Comparison of ENCODE assay signal across 20 cellular contexts in the genomic region with DNA sequence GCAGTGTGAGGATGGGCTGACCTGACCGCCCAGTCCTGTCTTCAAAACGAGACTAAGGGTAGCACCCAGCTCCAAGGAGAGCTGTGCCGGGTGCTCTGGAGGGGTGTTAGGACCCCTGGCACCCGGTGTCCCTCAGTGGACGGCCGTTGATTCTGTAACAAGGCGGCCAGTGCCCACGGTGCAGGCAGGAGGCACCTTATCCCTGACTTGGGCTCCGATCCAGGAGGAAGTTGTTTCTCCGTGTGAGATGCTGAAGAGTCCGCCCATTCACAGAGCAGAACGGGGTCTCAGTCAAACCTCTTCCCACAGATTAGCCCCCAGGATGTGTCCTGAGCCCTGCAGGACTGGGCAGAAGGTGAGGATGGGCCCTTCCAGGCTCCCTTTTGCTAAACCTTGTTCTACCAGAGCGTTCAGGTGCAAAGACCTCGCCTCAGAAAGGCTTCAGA.
A peak's percentile ranks its signal among the peaks of the same experiment; 100 is the strongest.
DNase-seq lines count a peak whose midpoint lies in the region; ATAC-seq, FAIRE-seq and TF ChIP-seq lines count a peak whose summit lies in the region.
"Had no signal": no experiment of that assay in that cellular context is flagged by ENCODE, and none has a peak within 500 bp of the region (broad histone marks: within the 10 kb centered on the region; RNA-seq: fewer than 3 reads in every experiment).

No MANE protein-coding gene starts in this region.

- no peaks in the 10 kb centered on the region for H3K36me3 ChIP-seq in kidney (ENCODE audit: control insufficient read depth in 1 of 2, insufficient read depth in 2 of 2, low read length in 2 of 2)
- H3K36me3 ChIP-seq in aorta (ENCODE audit: control insufficient read depth in 1 of 2, insufficient read depth in 2 of 2, low read length in 1 of 2), result no peaks in the 10 kb centered on the region
- H3K36me3 ChIP-seq: adrenal gland, heart left ventricle, Peyer's patch had no signal

- H3K27me3 ChIP-seq in aorta (ENCODE audit: control insufficient read depth in 1 of 2, insufficient read depth in 2 of 2, low read length in 1 of 2), result no peaks in the 10 kb centered on the region
- H3K27me3 ChIP-seq: adrenal gland, heart left ventricle, Peyer's patch had no signal

- H3K9me3 ChIP-seq in kidney (ENCODE audit: control insufficient read depth in 1 of 2, low read length in 2 of 2) (no peaks in the 10 kb centered on the region), aorta (ENCODE audit: control insufficient read depth, low read length) (no peaks in the 10 kb centered on the region)
- H3K9me3 ChIP-seq: adrenal gland, heart left ventricle, Peyer's patch had no signal

- ATAC-seq in activated CD8-positive, alpha-beta T cell treated with anti-CD3 and anti-CD28 coated beads for 36 hours, result no peak
- ATAC-seq in aorta (ENCODE audit: low FRiP score) (no peak), HG03571 (IDR thresholded peaks at IDR 0.05; ENCODE audit: unreplicated experiment) (no peak), GM19328 (IDR thresholded peaks at IDR 0.05; ENCODE audit: unreplicated experiment) (no peak)
- ATAC-seq: heart left ventricle had no signal

- H3K4me1 ChIP-seq in kidney (ENCODE audit: control insufficient read depth in 1 of 2, insufficient read depth in 1 of 2, low read depth in 1 of 2, low read length in 2 of 2) (peaks cover 0 to 2% of the 10 kb centered on the region in 2 donors), aorta (ENCODE audit: control insufficient read depth in 1 of 2, insufficient read depth in 2 of 2, low read length in 2 of 2) (no peaks in the 10 kb centered on the region)
- H3K4me1 ChIP-seq: adrenal gland had no signal

- H3K4me1 Mint-ChIP-seq in activated naive CD4-positive, alpha-beta T cell treated with anti-CD3 and anti-CD28 coated beads, Interleukin-2, amount 50 U/mL, for 24 hours, result peaks cover 79% of the 10 kb centered on the region
- H3K4me1 Mint-ChIP-seq in activated CD8-positive, alpha-beta T cell treated with anti-CD3 and anti-CD28 coated beads for 36 hours (ENCODE audit: low read depth), result peaks cover 80% of the 10 kb centered on the region

- no peak overlapping the region for H3K27ac ChIP-seq in kidney (ENCODE audit: low read depth in 2 of 2, low read length in 2 of 2)
- H3K27ac ChIP-seq in aorta (ENCODE audit: low read depth in 1 of 2, low read length in 2 of 2), result no peak overlapping the region
- H3K27ac ChIP-seq: adrenal gland, heart left ventricle, SK-N-MC had no signal

- H3K4me3 ChIP-seq in kidney (ENCODE audit: low read length in 2 of 2) (no peak overlapping the region), aorta (ENCODE audit: low read length in 2 of 2) (no peak overlapping the region)
- H3K4me3 ChIP-seq: adrenal gland, heart left ventricle, Peyer's patch, SK-N-MC had no signal

- 96% methylated on average over 14 of the region's 14 CpGs for WGBS in aorta, 2 donors

- TF ChIP-seq CTCF in activated CD8-positive, alpha-beta T cell treated with anti-CD3 and anti-CD28 coated beads for 36 hours (IDR thresholded peaks at IDR 0.05), result no peak
- TF ChIP-seq CTCF in kidney (IDR thresholded peaks at IDR 0.05; ENCODE audit: borderline replicate concordance, extremely low read depth, insufficient read depth), result no peak

- H3K27ac Mint-ChIP-seq in activated naive CD4-positive, alpha-beta T cell treated with anti-CD3 and anti-CD28 coated beads, Interleukin-2, amount 50 U/mL, for 24 hours, result peak overlapping the region; percentile 74
- peak overlapping the region; percentile 99 for H3K27ac Mint-ChIP-seq in activated CD8-positive, alpha-beta T cell treated with anti-CD3 and anti-CD28 coated beads for 36 hours

- intact Hi-C loops in activated CD8-positive, alpha-beta T cell treated with anti-CD3 and anti-CD28 coated beads for 36 hours (cut with micrococcal nuclease), result no loop called here
- intact Hi-C loops in kidney (cut with DNase I) (no loop called here), aorta (cut with DNase I) (loop anchor here in 1 of 2 donors (10.0 kb wide), 1 partner anchor 56 kb away; no protein-coding TSS in a partner anchor)

- CTCF ChIA-PET in activated CD8-positive, alpha-beta T cell treated with anti-CD3 and anti-CD28 coated beads for 36 hours (lab: Charles Lee), result no interaction called here

- POLR2A ChIA-PET in activated CD8-positive, alpha-beta T cell treated with anti-CD3 and anti-CD28 coated beads for 36 hours (lab: Charles Lee), result interaction anchor here (3.6 kb wide), 1 partner anchor 11 kb away, joined by 20 read pairs; no protein-coding TSS in a partner anchor

- no peaks in the 10 kb centered on the region for H3K9me3 Mint-ChIP-seq in activated naive CD4-positive, alpha-beta T cell treated with anti-CD3 and anti-CD28 coated beads, Interleukin-2, amount 50 U/mL, for 24 hours
- no peaks in the 10 kb centered on the region for H3K9me3 Mint-ChIP-seq in activated CD8-positive, alpha-beta T cell treated with anti-CD3 and anti-CD28 coated beads for 36 hours
- H3K9me3 Mint-ChIP-seq: neural crest cell had no signal

- no peak overlapping the region for H3K4me3 Mint-ChIP-seq in activated naive CD4-positive, alpha-beta T cell treated with anti-CD3 and anti-CD28 coated beads, Interleukin-2, amount 50 U/mL, for 24 hours
- no peak overlapping the region for H3K4me3 Mint-ChIP-seq in activated CD8-positive, alpha-beta T cell treated with anti-CD3 and anti-CD28 coated beads for 36 hours
- H3K4me3 Mint-ChIP-seq: neural crest cell had no signal

- no peak for DNase-seq in activated naive CD4-positive, alpha-beta T cell (lab: John Stamatoyannopoulos, UW)
- DNase-seq in activated CD8-positive, alpha-beta T cell treated with anti-CD3 and anti-CD28 coated beads for 36 hours, result no peak
- DNase-seq in kidney (peak; percentile 35), aorta (peak; percentile 19 to 56)
- DNase-seq: Calu3, caudate nucleus, Kasumi-1, mesendoderm, NCI-H1105, NCI-H2171, NCI-H748 treated with DMSO at 0.1 percent for 48 hours had no signal

- FAIRE-seq in kidney (lab: Jason Lieb, UNC), result no peak
- FAIRE-seq: TTC549 had no signal

- H3K9ac ChIP-seq in kidney (ENCODE audit: low read length in 2 of 2), result no peak overlapping the region

- H3K36me3 Mint-ChIP-seq in activated naive CD4-positive, alpha-beta T cell treated with anti-CD3 and anti-CD28 coated beads, Interleukin-2, amount 50 U/mL, for 24 hours, result peaks cover 4% of the 10 kb centered on the region
- peaks cover 26% of the 10 kb centered on the region for H3K36me3 Mint-ChIP-seq in activated CD8-positive, alpha-beta T cell treated with anti-CD3 and anti-CD28 coated beads for 36 hours (ENCODE audit: low read depth)

- no peaks in the 10 kb centered on the region for H3K27me3 Mint-ChIP-seq in activated naive CD4-positive, alpha-beta T cell treated with anti-CD3 and anti-CD28 coated beads, Interleukin-2, amount 50 U/mL, for 24 hours
- no peaks in the 10 kb centered on the region for H3K27me3 Mint-ChIP-seq in activated CD8-positive, alpha-beta T cell treated with anti-CD3 and anti-CD28 coated beads for 36 hours

Comparison
In these comparisons a context has a peak if more than half of its experiments do, and no peak if none do; other contexts are left out.
1. DNase-seq: peak in kidney (single experiment) and aorta (2 of 2); none in activated naive CD4-positive, alpha-beta T cell (0 of 4) and activated CD8-positive, alpha-beta T cell treated with anti-CD3 and anti-CD28 coated beads for 36 hours (single experiment).